8 cellular contexts compared by ENCODE assay signal in the genomic region with DNA sequence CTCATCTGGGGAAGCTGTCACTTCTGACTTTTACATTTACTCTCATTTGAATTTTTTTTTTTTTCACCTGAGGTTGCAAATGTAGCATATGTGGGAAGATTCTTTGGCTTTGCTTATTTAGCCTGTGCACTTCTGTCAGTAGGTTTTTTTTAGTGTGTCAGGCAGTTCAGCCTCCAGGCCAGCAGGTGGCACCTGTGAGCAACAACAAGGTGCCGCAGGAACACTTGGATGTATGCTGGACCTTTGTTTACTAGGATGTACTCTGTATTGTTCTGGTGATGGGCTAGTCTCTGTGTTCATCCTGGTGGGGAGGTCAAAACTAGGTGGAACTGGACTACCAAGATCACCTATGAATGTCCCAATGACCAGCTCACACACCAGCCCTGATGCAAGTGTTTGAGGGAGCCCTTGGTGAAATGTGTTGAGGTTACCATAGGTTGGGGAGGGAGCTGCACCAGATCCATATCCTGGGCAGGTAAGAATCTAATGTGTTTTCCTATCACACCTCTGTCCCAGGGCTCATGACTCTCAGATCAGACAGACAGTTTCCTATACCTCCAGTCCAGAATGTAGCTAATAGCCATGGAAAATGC.
A peak's percentile ranks its signal among the peaks of the same experiment; 100 is the strongest.
DNase-seq lines count a peak whose midpoint lies in the region; ATAC-seq and TF ChIP-seq lines count a peak whose summit lies in the region.

No MANE protein-coding gene starts in this region.

- DNase-seq in cardiac muscle cell (ENCODE audit: low read depth in 1 of 2, low spot score in 1 of 2) (peak in 1 of 2 donors; percentile 26), heart left ventricle (no peak), activated B cell treated with CpG ODN at 0.5 μM for 24 hours (peak; percentile 14), mesendoderm (peak; percentile 64), omental fat pad (ENCODE audit: low spot score) (no peak), retina (no peak)

- no peak overlapping the region for H2AK5ac ChIP-seq in mesendoderm (ENCODE audit: low read length)

- H3K79me1 ChIP-seq in mesendoderm (ENCODE audit: low read length) = no peaks in the 10 kb centered on the region

- H3K4me1 Mint-ChIP-seq in activated B cell treated with CpG ODN at 0.5 μM for 24 hours = no peaks in the 10 kb centered on the region

- H3K18ac ChIP-seq in mesendoderm (ENCODE audit: low read length) = no peak overlapping the region

- intact Hi-C loops in heart left ventricle (cut with DNase I) (no loop called here), activated B cell treated with CpG ODN at 0.5 μM for 24 hours (cut with micrococcal nuclease) (no loop called here)

- H3K27me3 Mint-ChIP-seq in activated B cell treated with CpG ODN at 0.5 μM for 24 hours = no peaks in the 10 kb centered on the region

- no peaks in the 10 kb centered on the region for H3K4me1 ChIP-seq in cardiac muscle cell (ENCODE audit: low read depth)
- no peaks in the 10 kb centered on the region for H3K4me1 ChIP-seq in heart left ventricle
- no peaks in the 10 kb centered on the region for H3K4me1 ChIP-seq in mesendoderm (ENCODE audit: control insufficient read depth, low read depth, low read length)

- no peak overlapping the region for H3K27ac ChIP-seq in cardiac muscle cell
- H3K27ac ChIP-seq in heart left ventricle = no peak overlapping the region
- H3K27ac ChIP-seq in mesendoderm (ENCODE audit: low read depth, low read length) = no peak overlapping the region

- TF ChIP-seq CTCF in cardiac muscle cell (IDR thresholded peaks at IDR 0.05; ENCODE audit: low read depth, low read length) (peak; percentile 61), heart left ventricle (IDR thresholded peaks at IDR 0.05) (peak in 6 of 12 donors; percentile 16 to 25 (median 24)), activated B cell treated with CpG ODN at 0.5 μM for 24 hours (IDR thresholded peaks at IDR 0.05) (no peak), omental fat pad (IDR thresholded peaks at IDR 0.05) (no peak)

- no peak overlapping the region for H2BK120ac ChIP-seq in mesendoderm (ENCODE audit: low read depth, low read length)

- H3K4me2 ChIP-seq in mesendoderm (ENCODE audit: low read length) = no peak overlapping the region

- no peak overlapping the region for H4K5ac ChIP-seq in mesendoderm (ENCODE audit: low read length)

- POLR2A ChIA-PET in activated B cell treated with CpG ODN at 0.5 μM for 24 hours (lab: Charles Lee) = no interaction called here

- no peak overlapping the region for H4K8ac ChIP-seq in mesendoderm (ENCODE audit: low read depth, low read length)

- CTCF ChIA-PET in activated B cell treated with CpG ODN at 0.5 μM for 24 hours (lab: Charles Lee) = no interaction called here

- ATAC-seq in heart left ventricle (no peak), HG03066 (IDR thresholded peaks at IDR 0.05; ENCODE audit: low read depth, unreplicated experiment) (peak; percentile 74), activated B cell treated with CpG ODN at 0.5 μM for 24 hours (ENCODE audit: low read depth) (peak; percentile 47), omental fat pad (ENCODE audit: low FRiP score) (no peak), HG03135 (IDR thresholded peaks at IDR 0.05; ENCODE audit: unreplicated experiment) (no peak)

- 67 to 77% (median 75%) methylated on average over 1 of the region's 1 CpG for WGBS in heart left ventricle, 4 donors
- WGBS in mesendoderm (ENCODE audit: extremely low coverage, insufficient coverage, low lambda C conversion rate) = no CpG with 5 or more reads among the region's 1 CpG

- H3K36me3 ChIP-seq in cardiac muscle cell (no peaks in the 10 kb centered on the region), heart left ventricle (no peaks in the 10 kb centered on the region), mesendoderm (ENCODE audit: control insufficient read depth, insufficient read depth, low read length) (no peaks in the 10 kb centered on the region)

- H3K4ac ChIP-seq in mesendoderm (ENCODE audit: low read depth, low read length) = no peak overlapping the region

- no peak overlapping the region for H3K56ac ChIP-seq in mesendoderm (ENCODE audit: low read length)

- H2BK5ac ChIP-seq in mesendoderm (ENCODE audit: low read length) = no peak overlapping the region

- no peak overlapping the region for H3K9ac ChIP-seq in mesendoderm (ENCODE audit: low read length)

- H3K27me3 ChIP-seq in cardiac muscle cell = no peaks in the 10 kb centered on the region
- H3K27me3 ChIP-seq in heart left ventricle = no peaks in the 10 kb centered on the region
- no peaks in the 10 kb centered on the region for H3K27me3 ChIP-seq in mesendoderm (ENCODE audit: insufficient read depth, low read length, poor library complexity)

- no peaks in the 10 kb centered on the region for H3K79me2 ChIP-seq in mesendoderm (ENCODE audit: control insufficient read depth, insufficient read depth, low read length)

- no peak for TF ChIP-seq POLR2A in heart left ventricle (IDR thresholded peaks at IDR 0.05)

- H3K23ac ChIP-seq in mesendoderm (ENCODE audit: low read length) = no peak overlapping the region

- H2BK15ac ChIP-seq in mesendoderm (replicated peaks; ENCODE audit: low read depth) = no peak overlapping the region

- H3K27ac Mint-ChIP-seq in activated B cell treated with CpG ODN at 0.5 μM for 24 hours = no peak overlapping the region

- H3K9me3 Mint-ChIP-seq in activated B cell treated with CpG ODN at 0.5 μM for 24 hours = peaks cover 12% of the 10 kb centered on the region

- H3K9me3 ChIP-seq in cardiac muscle cell (ENCODE audit: low read depth) = no peaks in the 10 kb centered on the region
- H3K9me3 ChIP-seq in heart left ventricle = peaks cover 0 to 38% (median 0%) of the 10 kb centered on the region in 12 donors

- H3K4me3 Mint-ChIP-seq in activated B cell treated with CpG ODN at 0.5 μM for 24 hours = no peak overlapping the region

- H3K4me3 ChIP-seq in cardiac muscle cell = no peak overlapping the region
- no peak overlapping the region for H3K4me3 ChIP-seq in heart left ventricle
- no peak overlapping the region for H3K4me3 ChIP-seq in mesendoderm (ENCODE audit: low read length)

- H3K36me3 Mint-ChIP-seq in activated B cell treated with CpG ODN at 0.5 μM for 24 hours (ENCODE audit: low read depth) = no peaks in the 10 kb centered on the region

Comparison
In these comparisons a context has a peak if more than half of its experiments do, and no peak if none do; other contexts are left out.
1. DNase-seq: peak in activated B cell treated with CpG ODN at 0.5 μM for 24 hours (single experiment) and mesendoderm (single experiment); none in heart left ventricle (0 of 5), omental fat pad (single experiment) and retina (single experiment).
2. ATAC-seq: peak in HG03066 (single experiment) and activated B cell treated with CpG ODN at 0.5 μM for 24 hours (single experiment); none in heart left ventricle (0 of 4), omental fat pad (single experiment) and HG03135 (single experiment).